17 cellular contexts compared by ENCODE assay signal in genomic region chr2:60898567-60898966, GRCh38. TPM values are rescaled to one million over a fixed set of nuclear protein-coding genes. Genes with fewer than 3 reads are reported as not detected.
DNase-seq lines count a peak whose midpoint lies in the region; ATAC-seq and TF ChIP-seq lines count a peak whose summit lies in the region.
"Had no signal": no experiment of that assay in that cellular context is flagged by ENCODE, and none has a peak within 500 bp of the region (broad histone marks: within the 10 kb centered on the region; RNA-seq: fewer than 3 reads in every experiment).

No MANE protein-coding gene starts in this region.

- TF ChIP-seq RAD21 in SK-N-SH (IDR thresholded peaks at IDR 0.05; ENCODE audit: low read length) = no peak

- H3F3A ChIP-seq in PC-3 (ENCODE audit: low read length, unreplicated experiment) (no peaks in the 10 kb centered on the region), SK-N-SH (replicated peaks; ENCODE audit: insufficient read depth) (no peaks in the 10 kb centered on the region)

- H3K79me2 ChIP-seq in PC-3 (ENCODE audit: low read length) (no peaks in the 10 kb centered on the region), SK-N-SH (ENCODE audit: insufficient read depth) (no peaks in the 10 kb centered on the region)

- no peak overlapping the region for H2AFZ ChIP-seq in PC-3 (ENCODE audit: low read length)
- no peak overlapping the region for H2AFZ ChIP-seq in SK-N-SH (ENCODE audit: low read depth)

- H3K27me3 ChIP-seq in PC-3 (ENCODE audit: low read length) = no peaks in the 10 kb centered on the region
- no peaks in the 10 kb centered on the region for H3K27me3 ChIP-seq in SK-N-SH (ENCODE audit: insufficient read depth)
- H3K27me3 ChIP-seq: BLaER1 had no signal

- intact Hi-C loops in PC-3 (cut with micrococcal nuclease) = no loop called here

- TF ChIP-seq EP300 in SK-N-SH (IDR thresholded peaks at IDR 0.05; ENCODE audit: borderline replicate concordance in 1 of 2, low read depth in 1 of 2, low read length in 1 of 2) = no peak

- H3K4me3 ChIP-seq in PC-3 (ENCODE audit: low read length) = no peak overlapping the region
- H3K4me3 ChIP-seq in SK-N-SH (ENCODE audit: low read depth in 2 of 2, low read length in 1 of 2) = no peak overlapping the region
- H3K4me3 ChIP-seq: BLaER1, SK-N-MC had no signal

- H3K9me2 ChIP-seq in PC-3 (replicated peaks; ENCODE audit: low read length) = no peaks in the 10 kb centered on the region
- no peaks in the 10 kb centered on the region for H3K9me2 ChIP-seq in SK-N-SH

- peaks cover 37% of the 10 kb centered on the region for H3K36me3 Mint-ChIP-seq in activated naive CD4-positive, alpha-beta T cell treated with anti-CD3 and anti-CD28 coated beads, Interleukin-2, amount 50 U/mL, for 24 hours
- H3K36me3 Mint-ChIP-seq in activated naive CD8-positive, alpha-beta T cell treated with anti-CD3 and anti-CD28 coated beads for 36 hours = peaks cover 63% of the 10 kb centered on the region
- peaks cover 100% of the 10 kb centered on the region for H3K36me3 Mint-ChIP-seq in stimulated activated effector memory CD8-positive, alpha-beta T cell treated with anti-CD3 and anti-CD28 coated beads, Interleukin-12 subunit alpha, Interleukin-12 subunit beta, amount 100 ng/mL, for 72 hours

- no peak for DNase-seq in activated naive CD4-positive, alpha-beta T cell (lab: John Stamatoyannopoulos, UW)
- DNase-seq in PC-3 = peak; percentile 24
- no peak for DNase-seq in activated naive CD8-positive, alpha-beta T cell treated with anti-CD3 and anti-CD28 coated beads for 36 hours
- DNase-seq in stimulated activated effector memory CD8-positive, alpha-beta T cell treated with anti-CD3 and anti-CD28 coated beads, Interleukin-12 subunit alpha, Interleukin-12 subunit beta, amount 100 ng/mL, for 72 hours (ENCODE audit: low spot score in 2 of 2) = no peak
- no peak for DNase-seq in NCI-H146 (lab: John Stamatoyannopoulos, UW)
- DNase-seq in NCI-H2171 treated with DMSO at 0.1 percent for 48 hours (lab: John Stamatoyannopoulos, UW) = no peak
- no peak for DNase-seq in SK-N-SH
- DNase-seq: CD8-positive, alpha-beta memory T cell; MV-4-11; NCI-H1417 treated with DMSO at 0.1 percent for 48 hours; NCI-H226; NCI-H526 had no signal

- H3K4me2 ChIP-seq in PC-3 (ENCODE audit: low read length) (no peak overlapping the region), SK-N-SH (no peak overlapping the region)
- H3K4me2 ChIP-seq: BLaER1 had no signal

- no peaks in the 10 kb centered on the region for H3K27me3 Mint-ChIP-seq in activated naive CD4-positive, alpha-beta T cell treated with anti-CD3 and anti-CD28 coated beads, Interleukin-2, amount 50 U/mL, for 24 hours
- H3K27me3 Mint-ChIP-seq in activated naive CD8-positive, alpha-beta T cell treated with anti-CD3 and anti-CD28 coated beads for 36 hours = no peaks in the 10 kb centered on the region
- H3K27me3 Mint-ChIP-seq: CD8-positive, alpha-beta memory T cell had no signal

- H4K20me1 ChIP-seq in PC-3 (ENCODE audit: low read length) (no peaks in the 10 kb centered on the region), SK-N-SH (ENCODE audit: insufficient read depth) (no peaks in the 10 kb centered on the region)
- H4K20me1 ChIP-seq: BLaER1 had no signal

- H3K27ac ChIP-seq in PC-3 (ENCODE audit: low read length) (no peak overlapping the region), SK-N-SH (ENCODE audit: low read depth in 2 of 2, low read length in 1 of 2) (no peak overlapping the region)
- H3K27ac ChIP-seq: BLaER1, SK-N-MC had no signal

- no peaks in the 10 kb centered on the region for H3K9me3 Mint-ChIP-seq in activated naive CD4-positive, alpha-beta T cell treated with anti-CD3 and anti-CD28 coated beads, Interleukin-2, amount 50 U/mL, for 24 hours
- H3K9me3 Mint-ChIP-seq in activated naive CD8-positive, alpha-beta T cell treated with anti-CD3 and anti-CD28 coated beads for 36 hours = no peaks in the 10 kb centered on the region
- H3K9me3 Mint-ChIP-seq in stimulated activated effector memory CD8-positive, alpha-beta T cell treated with anti-CD3 and anti-CD28 coated beads, Interleukin-12 subunit alpha, Interleukin-12 subunit beta, amount 100 ng/mL, for 72 hours = no peaks in the 10 kb centered on the region
- H3K9me3 Mint-ChIP-seq: CD8-positive, alpha-beta memory T cell had no signal

- H3K36me3 ChIP-seq in PC-3 (ENCODE audit: low read depth, low read length) (peaks cover 18% of the 10 kb centered on the region), SK-N-SH (replicated peaks in 1 of 2; ENCODE audit: control insufficient read depth in 1 of 2, insufficient read depth in 2 of 2, low read length in 1 of 2) (peaks cover 25 to 36% of the 10 kb centered on the region in 2 experiments)

- POLR2A ChIA-PET in PC-3 (lab: Charles Lee; ENCODE audit: unreplicated experiment) (no interaction called here), SK-N-SH (lab: Yijun Ruan, JAX) (no interaction called here)

- no peak for TF ChIP-seq CTCF in PC-3 (conservative IDR thresholded peaks at IDR 0.05; ENCODE audit: low read depth, low read length)
- no peak for TF ChIP-seq CTCF in SK-N-SH (IDR thresholded peaks at IDR 0.05)

- peak overlapping the region; percentile 79 for H3K4me3 Mint-ChIP-seq in activated naive CD4-positive, alpha-beta T cell treated with anti-CD3 and anti-CD28 coated beads, Interleukin-2, amount 50 U/mL, for 24 hours
- H3K4me3 Mint-ChIP-seq in activated naive CD8-positive, alpha-beta T cell treated with anti-CD3 and anti-CD28 coated beads for 36 hours = peak overlapping the region; percentile 26
- peak overlapping the region; percentile 45 for H3K4me3 Mint-ChIP-seq in stimulated activated effector memory CD8-positive, alpha-beta T cell treated with anti-CD3 and anti-CD28 coated beads, Interleukin-12 subunit alpha, Interleukin-12 subunit beta, amount 100 ng/mL, for 72 hours

- H3K4me1 ChIP-seq in PC-3 (ENCODE audit: insufficient read depth, low read length) (no peaks in the 10 kb centered on the region), SK-N-SH (ENCODE audit: control insufficient read depth in 1 of 2, insufficient read depth in 2 of 2, low read depth in 1 of 2, low read length in 1 of 2) (no peaks in the 10 kb centered on the region)
- H3K4me1 ChIP-seq: BLaER1 had no signal

- H3K4me1 Mint-ChIP-seq in activated naive CD4-positive, alpha-beta T cell treated with anti-CD3 and anti-CD28 coated beads, Interleukin-2, amount 50 U/mL, for 24 hours = peaks cover 58% of the 10 kb centered on the region
- peaks cover 48% of the 10 kb centered on the region for H3K4me1 Mint-ChIP-seq in activated naive CD8-positive, alpha-beta T cell treated with anti-CD3 and anti-CD28 coated beads for 36 hours
- H3K4me1 Mint-ChIP-seq in stimulated activated effector memory CD8-positive, alpha-beta T cell treated with anti-CD3 and anti-CD28 coated beads, Interleukin-12 subunit alpha, Interleukin-12 subunit beta, amount 100 ng/mL, for 72 hours = peaks cover 33% of the 10 kb centered on the region

- 92% methylated on average over 1 of the region's 1 CpG for WGBS in SK-N-SH (ENCODE audit: low lambda C conversion rate)

- no peak for ATAC-seq in PC-3
- no peak for ATAC-seq in stimulated activated effector memory CD8-positive, alpha-beta T cell treated with anti-CD3 and anti-CD28 coated beads, Interleukin-12 subunit alpha, Interleukin-12 subunit beta, amount 100 ng/mL, for 72 hours
- ATAC-seq: Panc1, Right ventricle myocardium inferior had no signal

- no peaks in the 10 kb centered on the region for H3K9me3 ChIP-seq in PC-3 (ENCODE audit: low read length)
- no peaks in the 10 kb centered on the region for H3K9me3 ChIP-seq in SK-N-SH
- H3K9me3 ChIP-seq: BLaER1 had no signal

- CTCF ChIA-PET in PC-3 (lab: Charles Lee) = no interaction called here
- CTCF ChIA-PET in SK-N-SH (lab: Yijun Ruan, JAX) = interaction anchor here (1.5 kb wide), 1 partner anchor 12 kb away, joined by 3 read pairs; no protein-coding TSS in a partner anchor

- H3K9ac ChIP-seq in PC-3 (ENCODE audit: low read length) = no peak overlapping the region
- H3K9ac ChIP-seq in SK-N-SH = no peak overlapping the region
- H3K9ac ChIP-seq: BLaER1 had no signal

- H3K27ac Mint-ChIP-seq in activated naive CD4-positive, alpha-beta T cell treated with anti-CD3 and anti-CD28 coated beads, Interleukin-2, amount 50 U/mL, for 24 hours = peak overlapping the region; percentile 83
- peak overlapping the region; percentile 95 for H3K27ac Mint-ChIP-seq in activated naive CD8-positive, alpha-beta T cell treated with anti-CD3 and anti-CD28 coated beads for 36 hours
- peak overlapping the region; percentile 86 for H3K27ac Mint-ChIP-seq in stimulated activated effector memory CD8-positive, alpha-beta T cell treated with anti-CD3 and anti-CD28 coated beads, Interleukin-12 subunit alpha, Interleukin-12 subunit beta, amount 100 ng/mL, for 72 hours

- BruUV-seq in PC-3 (replicated peaks; lab: Mats Ljungman, UMichigan) = no TSS peak

TF ChIP-seq in SK-N-SH, 30 proteins besides CTCF, POLR2A, EP300 and RAD21 (continues in another document):
- TF ChIP-seq IRF3 (IDR thresholded peaks at IDR 0.05; ENCODE audit: low read depth, low read length) (no peak), ELF1 (IDR thresholded peaks at IDR 0.05) (no peak), MXI1 (IDR thresholded peaks at IDR 0.05; ENCODE audit: low read depth, low read length) (no peak), CHD2 (IDR thresholded peaks at IDR 0.05; ENCODE audit: low read length, partially characterized antibody) (no peak), JUND (IDR thresholded peaks at IDR 0.05) (no peak), GATA2 (CRISPR knock-in tag; IDR thresholded peaks at IDR 0.05) (no peak), MEF2A (IDR thresholded peaks at IDR 0.05; ENCODE audit: borderline replicate concordance, low read depth) (no peak), FOXM1 (IDR thresholded peaks at IDR 0.05; ENCODE audit: low read depth) (no peak)

RNA-seq across cellular contexts. Expression of gene REL, which starts 17.2 kb away (rescaled TPM):
- total RNA-seq in PC-3 (2014; rRNA removed) = 7.3 and 8.9 TPM in 2 replicates
- 10 to 100 TPM; 61.5 to 62.4 TPM for total RNA-seq in activated naive CD8-positive, alpha-beta T cell treated with anti-CD3 and anti-CD28 coated beads for 36 hours
- 0.59 and 0.96 TPM in 2 replicates for polyA plus RNA-seq in SK-N-SH (2012; rRNA removed)
- polyA plus RNA-seq in SK-N-SH (2012; cell fraction: cytosol; rRNA removed) = 0.75 and 0.82 TPM in 2 replicates
- 1.2 and 1.6 TPM in 2 replicates for polyA plus RNA-seq in SK-N-SH (2012; cell fraction: nucleus; rRNA removed)

Comparison
In these comparisons a context has a peak if more than half of its experiments do, and no peak if none do; other contexts are left out.
1. H3K4me3 Mint-ChIP-seq: peak in every context shown above with its lines; median percentile 79 in activated naive CD4-positive, alpha-beta T cell treated with anti-CD3 and anti-CD28 coated beads, Interleukin-2, amount 50 U/mL, for 24 hours; 45 in stimulated activated effector memory CD8-positive, alpha-beta T cell treated with anti-CD3 and anti-CD28 coated beads, Interleukin-12 subunit alpha, Interleukin-12 subunit beta, amount 100 ng/mL, for 72 hours; 26 in activated naive CD8-positive, alpha-beta T cell treated with anti-CD3 and anti-CD28 coated beads for 36 hours.